In the genomic region with DNA sequence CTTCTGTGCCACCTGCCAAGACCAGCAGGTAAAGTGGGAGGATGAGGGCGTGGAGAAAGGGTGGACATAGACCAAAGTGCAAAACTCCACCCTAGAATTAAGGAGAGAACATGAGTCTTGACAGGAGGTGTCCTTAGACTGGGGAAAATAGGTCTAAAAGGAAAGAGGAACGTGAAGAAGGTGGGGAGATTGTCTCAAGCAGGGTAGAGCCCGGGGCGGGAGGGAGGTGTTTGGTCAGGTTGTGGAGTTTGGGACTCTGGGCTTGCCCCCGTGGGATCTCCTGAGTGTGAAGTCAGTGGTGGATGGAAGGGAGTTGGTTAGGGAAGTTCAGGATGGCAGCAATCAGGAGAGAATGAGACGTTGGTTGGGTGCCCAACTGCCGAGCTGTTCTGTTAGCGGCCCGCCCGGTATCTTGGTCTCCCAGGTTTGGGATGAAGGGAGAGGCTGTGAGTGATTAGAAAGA, we compare ENCODE assay signal across 6 cellular contexts. TPM values are rescaled to one million over a fixed set of nuclear protein-coding genes. Genes with fewer than 3 reads are reported as not detected.
DNase-seq lines count a peak whose midpoint lies in the region; ATAC-seq and TF ChIP-seq lines count a peak whose summit lies in the region.

No MANE protein-coding gene starts in this region.

- peak overlapping the region; percentile 84 for H3K27ac ChIP-seq in lower lobe of right lung

- peaks cover 59% of the 10 kb centered on the region for H3K4me1 ChIP-seq in lower lobe of right lung

- H3K27me3 ChIP-seq in lower lobe of right lung (ENCODE audit: low read depth) = no peaks in the 10 kb centered on the region

- H3K27ac Mint-ChIP-seq in activated CD4-positive, alpha-beta memory T cell treated with anti-CD3 and anti-CD28 coated beads, Interleukin-2, amount 10 ng/mL, durations not matched to agents 7 days and 5 days = peak overlapping the region; percentile 96

- peaks cover 61% of the 10 kb centered on the region for H3K36me3 Mint-ChIP-seq in activated CD4-positive, alpha-beta memory T cell treated with anti-CD3 and anti-CD28 coated beads, Interleukin-2, amount 10 ng/mL, durations not matched to agents 7 days and 5 days (ENCODE audit: low read depth)

- DNase-seq in COLO668 (lab: John Stamatoyannopoulos, UW; ENCODE audit: unreplicated experiment) (peak; percentile 13), lower lobe of right lung (no peak), NCI-H510A treated with DMSO at 0.1 percent for 48 hours (lab: John Stamatoyannopoulos, UW) (no peak), HCEC 1CT (no peak), DMS79 treated with DMSO at 0.1 percent for 48 hours (lab: John Stamatoyannopoulos, UW) (no peak)
- no peak for DNase-seq in activated CD4-positive, alpha-beta memory T cell treated with anti-CD3 and anti-CD28 coated beads, Interleukin-2, amount 10 ng/mL, durations not matched to agents 7 days and 5 days

- no peaks in the 10 kb centered on the region for H3K9me3 Mint-ChIP-seq in activated CD4-positive, alpha-beta memory T cell treated with anti-CD3 and anti-CD28 coated beads, Interleukin-2, amount 10 ng/mL, durations not matched to agents 7 days and 5 days

- CTCF ChIA-PET in activated CD4-positive, alpha-beta memory T cell treated with anti-CD3 and anti-CD28 coated beads, Interleukin-2, amount 10 ng/mL, durations not matched to agents 7 days and 5 days (lab: Charles Lee) = interaction anchor here (0.5 to 7.5 kb wide), 5 partner anchors 9 to 192 kb away, joined by 4 to 51 read pairs (median 7); partner anchors contain the start of genes ORMDL2 and SARNP

- H3K4me3 Mint-ChIP-seq in activated CD4-positive, alpha-beta memory T cell treated with anti-CD3 and anti-CD28 coated beads, Interleukin-2, amount 10 ng/mL, durations not matched to agents 7 days and 5 days = peak overlapping the region; percentile 91

- ATAC-seq in lower lobe of right lung = no peak

- no peaks in the 10 kb centered on the region for H3K9me3 ChIP-seq in lower lobe of right lung

- peak overlapping the region; percentile 75 for H3K4me3 ChIP-seq in lower lobe of right lung

- intact Hi-C loops in lower lobe of right lung (cut with DNase I) = loop anchor here (10.0 kb wide), 1 partner anchor 187 kb away; the partner anchor contains the start of gene GDF11

- no peak for TF ChIP-seq CTCF in lower lobe of right lung (IDR thresholded peaks at IDR 0.05)

- POLR2A ChIA-PET in activated CD4-positive, alpha-beta memory T cell treated with anti-CD3 and anti-CD28 coated beads, Interleukin-2, amount 10 ng/mL, durations not matched to agents 7 days and 5 days (lab: Charles Lee) = interaction anchor here (0.7 to 8.1 kb wide), 12 partner anchors 6 to 1518 kb away, joined by 3 to 122 read pairs (median 6); partner anchors contain the start of genes DNAJC14, ORMDL2, RAB5B and SARNP

- no peaks in the 10 kb centered on the region for H3K36me3 ChIP-seq in lower lobe of right lung

- H3K27me3 Mint-ChIP-seq in activated CD4-positive, alpha-beta memory T cell treated with anti-CD3 and anti-CD28 coated beads, Interleukin-2, amount 10 ng/mL, durations not matched to agents 7 days and 5 days = no peaks in the 10 kb centered on the region

- peaks cover 59% of the 10 kb centered on the region for H3K4me1 Mint-ChIP-seq in activated CD4-positive, alpha-beta memory T cell treated with anti-CD3 and anti-CD28 coated beads, Interleukin-2, amount 10 ng/mL, durations not matched to agents 7 days and 5 days

RNA-seq across cellular contexts. Expression of gene DGKA, which starts 0.4 kb away (rescaled TPM):
- 100 to 1,000 TPM; 427 to 431 TPM for total RNA-seq in activated CD4-positive, alpha-beta memory T cell treated with anti-CD3 and anti-CD28 coated beads, Interleukin-2, amount 10 ng/mL, durations not matched to agents 7 days and 5 days
- total RNA-seq in lower lobe of right lung = 35.3 TPM

RNA-seq across cellular contexts. Expression of gene PYM1, which starts 3.7 kb away (rescaled TPM):
- 10 to 100 TPM; 54.2 to 56.0 TPM for total RNA-seq in activated CD4-positive, alpha-beta memory T cell treated with anti-CD3 and anti-CD28 coated beads, Interleukin-2, amount 10 ng/mL, durations not matched to agents 7 days and 5 days
- 28.9 TPM for total RNA-seq in lower lobe of right lung

RNA-seq across cellular contexts. Expression of gene PMEL, which starts 34.5 kb away (rescaled TPM):
- total RNA-seq in activated CD4-positive, alpha-beta memory T cell treated with anti-CD3 and anti-CD28 coated beads, Interleukin-2, amount 10 ng/mL, durations not matched to agents 7 days and 5 days = under 1 TPM; 0.33 to 0.60 TPM
- total RNA-seq in lower lobe of right lung = 1.2 TPM

RNA-seq across cellular contexts. Expression of gene CDK2, which starts 35.3 kb away (rescaled TPM):
- 10 to 100 TPM; 88.9 to 98.9 TPM for total RNA-seq in activated CD4-positive, alpha-beta memory T cell treated with anti-CD3 and anti-CD28 coated beads, Interleukin-2, amount 10 ng/mL, durations not matched to agents 7 days and 5 days
- total RNA-seq in lower lobe of right lung = 22.2 TPM

RNA-seq across cellular contexts. Expression of gene RAB5B, which starts 42.5 kb away (rescaled TPM):
- total RNA-seq in activated CD4-positive, alpha-beta memory T cell treated with anti-CD3 and anti-CD28 coated beads, Interleukin-2, amount 10 ng/mL, durations not matched to agents 7 days and 5 days = 10 to 100 TPM; 70.1 to 71.5 TPM
- total RNA-seq in lower lobe of right lung = 138 TPM

Comparison
In these comparisons a context has a peak if more than half of its experiments do, and no peak if none do; other contexts are left out.
1. RNA of gene DGKA, which starts 0.4 kb away (total RNA-seq): 427 to 431 TPM in activated CD4-positive, alpha-beta memory T cell treated with anti-CD3 and anti-CD28 coated beads, Interleukin-2, amount 10 ng/mL, durations not matched to agents 7 days and 5 days; 35.3 TPM in lower lobe of right lung (single experiment); every median in the first group is over 10 times any median in the second.